ENCODE assay signal across 17 cellular contexts in genomic region chr17:51231999-51232398, GRCh38. TPM values are rescaled to one million over a fixed set of nuclear protein-coding genes. Genes with fewer than 3 reads are reported as not detected.
DNase-seq lines count a peak whose midpoint lies in the region; ATAC-seq lines count a peak whose summit lies in the region.
"Had no signal": no experiment of that assay in that cellular context is flagged by ENCODE, and none has a peak within 500 bp of the region (broad histone marks: within the 10 kb centered on the region; RNA-seq: fewer than 3 reads in every experiment).

No MANE protein-coding gene starts in this region.

- peaks cover 3% of the 10 kb centered on the region for H3K36me3 Mint-ChIP-seq in central memory CD8-positive, alpha-beta T cell (ENCODE audit: insufficient read depth)

- H3K27ac Mint-ChIP-seq in central memory CD8-positive, alpha-beta T cell (ENCODE audit: low read depth), result peak overlapping the region; percentile 82

- peaks cover 48% of the 10 kb centered on the region for H3K4me1 Mint-ChIP-seq in central memory CD8-positive, alpha-beta T cell

- no peak for ATAC-seq in central memory CD8-positive, alpha-beta T cell (replicated peaks; ENCODE audit: extremely low read depth, poor library complexity, severe bottlenecking)

- H3K4me3 Mint-ChIP-seq in central memory CD8-positive, alpha-beta T cell, result no peak overlapping the region
- H3K4me3 Mint-ChIP-seq: CD14-positive monocyte had no signal

- H3K9me3 Mint-ChIP-seq in central memory CD8-positive, alpha-beta T cell, result no peaks in the 10 kb centered on the region
- H3K9me3 Mint-ChIP-seq: CD14-positive monocyte had no signal

- DNase-seq in CD1c-positive myeloid dendritic cell (ENCODE audit: extremely low spot score) (peak; percentile 13), MV-4-11 (lab: John Stamatoyannopoulos, UW) (peak; percentile 20), mucosa of gallbladder (ENCODE audit: low spot score) (peak; percentile 26), iPS-NIHi11 (ENCODE audit: low spot score) (no peak), NCI-H2171 (lab: John Stamatoyannopoulos, UW) (no peak), NCI-H1436 treated with DMSO at 0.1 percent for 48 hours (lab: John Stamatoyannopoulos, UW) (no peak), SW480 (ENCODE audit: low spot score) (no peak)
- no peak for DNase-seq in central memory CD8-positive, alpha-beta T cell (ENCODE audit: low spot score in 2 of 2)
- DNase-seq: Caco-2, EL, KG1, NCI-H1417, NCI-H2029 treated with DMSO at 0.1 percent for 48 hours, NCI-H510A treated with DMSO at 0.1 percent for 48 hours, NCI-H82, PC-9 had no signal

- H3K27me3 Mint-ChIP-seq in central memory CD8-positive, alpha-beta T cell, result no peaks in the 10 kb centered on the region

RNA-seq across cellular contexts. Expression of gene MBTD1, which starts 27.9 kb away (rescaled TPM):
- total RNA-seq in mucosa of gallbladder, result 17.1 TPM

RNA-seq across cellular contexts. Expression of gene UTP18, which starts 28.3 kb away (rescaled TPM):
- 17.4 TPM for total RNA-seq in mucosa of gallbladder

Comparison
In these comparisons a context has a peak if more than half of its experiments do, and no peak if none do; other contexts are left out.
1. DNase-seq: peak in CD1c-positive myeloid dendritic cell (single experiment), MV-4-11 (single experiment) and mucosa of gallbladder (single experiment); none in central memory CD8-positive, alpha-beta T cell (0 of 2), iPS-NIHi11 (single experiment), NCI-H2171 (single experiment), NCI-H1436 treated with DMSO at 0.1 percent for 48 hours (single experiment) and SW480 (single experiment).